ENCODE assay signal across 10 cellular contexts in the genomic region with DNA sequence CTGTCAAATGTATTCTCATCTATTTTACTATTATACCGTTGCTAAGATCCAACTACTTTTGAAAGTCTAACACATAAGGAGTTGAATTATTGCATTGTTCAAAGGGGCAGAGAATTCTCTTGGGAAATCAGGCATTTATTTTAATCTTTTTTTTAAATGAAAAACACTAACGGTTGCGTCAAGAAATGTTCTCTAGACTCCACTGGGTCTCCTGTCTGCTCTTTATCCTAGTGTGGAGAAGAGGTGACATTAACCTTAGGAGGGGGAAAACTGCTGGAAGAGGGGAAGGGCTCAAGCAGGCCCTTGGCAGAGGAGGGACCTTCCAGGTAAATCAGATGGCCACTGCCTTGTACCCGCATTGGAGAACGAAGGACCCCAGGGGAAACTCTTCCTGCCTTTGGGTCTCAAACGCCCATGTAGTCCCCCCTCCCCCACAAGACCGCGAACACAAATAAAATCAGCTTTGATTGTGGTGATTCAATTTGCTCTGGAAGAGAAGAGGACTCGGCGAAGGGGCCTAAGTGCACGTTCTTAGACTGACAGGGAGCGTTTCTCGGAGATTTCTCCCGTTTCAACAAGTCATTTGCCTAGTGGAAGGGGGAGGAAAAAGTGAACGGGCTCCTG. TPM values are rescaled to one million over a fixed set of nuclear protein-coding genes. Genes with fewer than 3 reads are reported as not detected.
A peak's percentile ranks its signal among the peaks of the same experiment; 100 is the strongest.
DNase-seq lines count a peak whose midpoint lies in the region; ATAC-seq and TF ChIP-seq lines count a peak whose summit lies in the region.
"Had no signal": no experiment of that assay in that cellular context is flagged by ENCODE, and none has a peak within 500 bp of the region (broad histone marks: within the 10 kb centered on the region; RNA-seq: fewer than 3 reads in every experiment).

No MANE protein-coding gene starts in this region.

- H3K27ac ChIP-seq in esophagus squamous epithelium: peak overlapping the region; percentile 85 to 94 (median 90)
- no peak overlapping the region for H3K27ac ChIP-seq in mesenchymal stem cell (ENCODE audit: low read length, poor library complexity, severe bottlenecking)
- peak overlapping the region; percentile 89 for H3K27ac ChIP-seq in temporal lobe (ENCODE audit: low read depth, low read length)
- H3K27ac ChIP-seq in CD8-positive, alpha-beta T cell (ENCODE audit: low read depth, low read length): no peak overlapping the region

- peaks cover 55% of the 10 kb centered on the region for H3K27me3 Mint-ChIP-seq in WTC11 (ENCODE audit: low read depth)
- peaks cover 35% of the 10 kb centered on the region for H3K27me3 Mint-ChIP-seq in CD8-positive, alpha-beta T cell (ENCODE audit: low read depth)

- TF ChIP-seq CTCF in WTC11 (IDR thresholded peaks at IDR 0.05): no peak
- TF ChIP-seq CTCF in esophagus squamous epithelium (IDR thresholded peaks at IDR 0.05): no peak
- TF ChIP-seq CTCF in CD8-positive, alpha-beta T cell (IDR thresholded peaks at IDR 0.05): no peak

- no peak overlapping the region for H2BK15ac ChIP-seq in mesenchymal stem cell (ENCODE audit: low read depth, poor library complexity, severe bottlenecking)

- no peaks in the 10 kb centered on the region for H3K36me3 ChIP-seq in esophagus squamous epithelium
- no peaks in the 10 kb centered on the region for H3K36me3 ChIP-seq in mesenchymal stem cell (ENCODE audit: control insufficient read depth in 1 of 2, insufficient read depth in 2 of 2, low read depth in 1 of 2, low read length in 2 of 2)
- H3K36me3 ChIP-seq in CD8-positive, alpha-beta T cell (ENCODE audit: insufficient read depth, low read length): no peaks in the 10 kb centered on the region

- H2AFZ ChIP-seq in mesenchymal stem cell (ENCODE audit: low read depth, low read length): no peak overlapping the region

- no peaks in the 10 kb centered on the region for H3K9me3 Mint-ChIP-seq in WTC11
- H3K9me3 Mint-ChIP-seq in CD8-positive, alpha-beta T cell: no peaks in the 10 kb centered on the region
- H3K9me3 Mint-ChIP-seq: HFFc6 had no signal

- H3K4me1 ChIP-seq in esophagus squamous epithelium (peaks cover 17 to 52% (median 23%) of the 10 kb centered on the region in 3 donors), mesenchymal stem cell (ENCODE audit: control insufficient read depth, insufficient read depth, low read depth, low read length) (peaks cover 15% of the 10 kb centered on the region)
- no peaks in the 10 kb centered on the region for H3K4me1 ChIP-seq in CD8-positive, alpha-beta T cell (ENCODE audit: insufficient read depth, low read length)

- H3K27me3 ChIP-seq in esophagus squamous epithelium: no peaks in the 10 kb centered on the region
- H3K27me3 ChIP-seq in mesenchymal stem cell (ENCODE audit: control insufficient read depth in 1 of 2, insufficient read depth in 1 of 2, low read length in 2 of 2): peaks cover 30 to 69% of the 10 kb centered on the region in 2 experiments
- peaks cover 5% of the 10 kb centered on the region for H3K27me3 ChIP-seq in CD8-positive, alpha-beta T cell (ENCODE audit: insufficient read depth, low read length)

- POLR2A ChIA-PET in WTC11 (lab: Charles Lee): interaction anchor here (0.8 kb wide), 1 partner anchor 48 kb away, joined by 3 read pairs; no protein-coding TSS in a partner anchor
- POLR2A ChIA-PET in CD8-positive, alpha-beta T cell (lab: Charles Lee): no interaction called here

- peaks cover 19% of the 10 kb centered on the region for H3K4me1 Mint-ChIP-seq in WTC11
- peaks cover 4% of the 10 kb centered on the region for H3K4me1 Mint-ChIP-seq in CD8-positive, alpha-beta T cell (ENCODE audit: low read depth)

- peak overlapping the region in 1 of 2 experiments; percentile 96 for H3K18ac ChIP-seq in mesenchymal stem cell (ENCODE audit: low read depth in 1 of 2, low read length in 2 of 2)

- no peak overlapping the region for H3K9ac ChIP-seq in mesenchymal stem cell (ENCODE audit: low read length)

- H3K4me3 ChIP-seq in esophagus squamous epithelium (peak overlapping the region in 3 of 4 donors; percentile 63 to 91 (median 83)), mesenchymal stem cell (ENCODE audit: insufficient read depth in 1 of 2, low read depth in 1 of 2, low read length in 2 of 2) (peak overlapping the region in 1 of 2 experiments; percentile 8)
- no peak overlapping the region for H3K4me3 ChIP-seq in CD8-positive, alpha-beta T cell (ENCODE audit: low read depth, low read length)

- H3K4me3 Mint-ChIP-seq in WTC11: peak overlapping the region; percentile 73
- H3K4me3 Mint-ChIP-seq in CD8-positive, alpha-beta T cell: no peak overlapping the region
- H3K4me3 Mint-ChIP-seq: HFFc6 had no signal

- no peak overlapping the region for H3K23ac ChIP-seq in mesenchymal stem cell (ENCODE audit: low read length in 2 of 2)

- peak overlapping the region; percentile 85 for H4K8ac ChIP-seq in mesenchymal stem cell (ENCODE audit: low read length)

- H2BK120ac ChIP-seq in mesenchymal stem cell (ENCODE audit: low read depth, low read length): no peak overlapping the region

- intact Hi-C loops in esophagus squamous epithelium (cut with DNase I): no loop called here
- intact Hi-C loops in CD8-positive, alpha-beta T cell (cut with DNase I, micrococcal nuclease): no loop called here

- WGBS in esophagus squamous epithelium, 2 donors: 41 to 42% methylated on average over 13 to 15 of the region's 15 CpGs
- WGBS in mesenchymal stem cell: 35% methylated on average over 11 of the region's 15 CpGs

- ATAC-seq in WTC11 (no peak), GM18511 (IDR thresholded peaks at IDR 0.05; ENCODE audit: unreplicated experiment) (no peak)
- no peak for ATAC-seq in CD8-positive, alpha-beta T cell

- TF ChIP-seq POLR2A in esophagus squamous epithelium (IDR thresholded peaks at IDR 0.05): no peak

- CTCF ChIA-PET in WTC11 (lab: Charles Lee): interaction anchor here (1.5 kb wide), 1 partner anchor 12 kb away, joined by 4 read pairs; no protein-coding TSS in a partner anchor
- CTCF ChIA-PET in CD8-positive, alpha-beta T cell (lab: Charles Lee): no interaction called here

- peak overlapping the region in 1 of 2 experiments; percentile 97 for H2BK12ac ChIP-seq in mesenchymal stem cell (ENCODE audit: low read length in 2 of 2)

- H3K36me3 Mint-ChIP-seq in WTC11: no peaks in the 10 kb centered on the region
- H3K36me3 Mint-ChIP-seq in CD8-positive, alpha-beta T cell: no peaks in the 10 kb centered on the region

- H4K91ac ChIP-seq in mesenchymal stem cell (ENCODE audit: low read length): no peak overlapping the region

- no peak overlapping the region for H2AK5ac ChIP-seq in mesenchymal stem cell (ENCODE audit: low read length, severe bottlenecking)

- H3K9me3 ChIP-seq in esophagus squamous epithelium: no peaks in the 10 kb centered on the region
- H3K9me3 ChIP-seq in mesenchymal stem cell (ENCODE audit: control insufficient read depth, low read length): no peaks in the 10 kb centered on the region
- no peaks in the 10 kb centered on the region for H3K9me3 ChIP-seq in CD8-positive, alpha-beta T cell (ENCODE audit: low read length)

- H3K4ac ChIP-seq in mesenchymal stem cell (ENCODE audit: low read depth in 1 of 2, low read length in 2 of 2): peak overlapping the region in 1 of 2 experiments; percentile 54

- H3K14ac ChIP-seq in mesenchymal stem cell (ENCODE audit: low read length in 2 of 2): no peak overlapping the region

- no peak overlapping the region for H2BK5ac ChIP-seq in mesenchymal stem cell (ENCODE audit: low read depth, low read length, poor library complexity, severe bottlenecking)

- H3K79me1 ChIP-seq in mesenchymal stem cell (replicated peaks; ENCODE audit: low read length, poor library complexity, severe bottlenecking): no peaks in the 10 kb centered on the region

- H3K27ac Mint-ChIP-seq in WTC11: no peak overlapping the region
- H3K27ac Mint-ChIP-seq in CD8-positive, alpha-beta T cell: no peak overlapping the region
- H3K27ac Mint-ChIP-seq: HFFc6 had no signal

- no peak for DNase-seq in WTC11 (ENCODE audit: low spot score)
- no peak for DNase-seq in esophagus squamous epithelium (lab: John Stamatoyannopoulos, UW)
- no peak for DNase-seq in mesenchymal stem cell
- DNase-seq in mesenteric fat pad (ENCODE audit: low spot score): no peak
- DNase-seq in CD8-positive, alpha-beta T cell: no peak
- DNase-seq in effector CD4-positive, alpha-beta T cell: no peak
- DNase-seq: HFFc6, SIG-M5 had no signal

- no peak overlapping the region for H3K4me2 ChIP-seq in mesenchymal stem cell (ENCODE audit: low read length, poor library complexity, severe bottlenecking)

TF ChIP-seq in WTC11, 78 proteins besides CTCF, POLR2A, EP300 and RAD21 (continues in another document):
- TF ChIP-seq, protein P1, sequence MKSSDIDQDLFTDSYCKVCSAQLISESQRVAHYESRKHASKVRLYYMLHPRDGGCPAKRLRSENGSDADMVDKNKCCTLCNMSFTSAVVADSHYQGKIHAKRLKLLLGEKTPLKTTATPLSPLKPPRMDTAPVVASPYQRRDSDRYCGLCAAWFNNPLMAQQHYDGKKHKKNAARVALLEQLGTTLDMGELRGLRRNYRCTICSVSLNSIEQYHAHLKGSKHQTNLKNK (CRISPR knock-in tag; IDR thresholded peaks at IDR 0.05): no peak
- TF ChIP-seq, protein P2, sequence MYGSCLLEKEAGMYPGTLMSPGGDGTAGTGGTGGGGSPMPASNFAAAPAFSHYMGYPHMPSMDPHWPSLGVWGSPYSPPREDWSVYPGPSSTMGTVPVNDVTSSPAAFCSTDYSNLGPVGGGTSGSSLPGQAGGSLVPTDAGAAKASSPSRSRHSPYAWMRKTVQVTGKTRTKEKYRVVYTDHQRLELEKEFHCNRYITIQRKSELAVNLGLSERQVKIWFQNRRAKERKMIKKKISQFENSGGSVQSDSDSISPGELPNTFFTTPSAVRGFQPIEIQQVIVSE (CRISPR knock-in tag; IDR thresholded peaks at IDR 0.05; ENCODE audit: borderline replicate concordance): no peak
- TF ChIP-seq SMAD4 (CRISPR knock-in tag; IDR thresholded peaks at IDR 0.05) (no peak), ZNF671 (CRISPR knock-in tag; IDR thresholded peaks at IDR 0.05) (no peak), EMX1 (CRISPR knock-in tag; IDR thresholded peaks at IDR 0.05) (no peak)
- TF ChIP-seq, protein P3, sequence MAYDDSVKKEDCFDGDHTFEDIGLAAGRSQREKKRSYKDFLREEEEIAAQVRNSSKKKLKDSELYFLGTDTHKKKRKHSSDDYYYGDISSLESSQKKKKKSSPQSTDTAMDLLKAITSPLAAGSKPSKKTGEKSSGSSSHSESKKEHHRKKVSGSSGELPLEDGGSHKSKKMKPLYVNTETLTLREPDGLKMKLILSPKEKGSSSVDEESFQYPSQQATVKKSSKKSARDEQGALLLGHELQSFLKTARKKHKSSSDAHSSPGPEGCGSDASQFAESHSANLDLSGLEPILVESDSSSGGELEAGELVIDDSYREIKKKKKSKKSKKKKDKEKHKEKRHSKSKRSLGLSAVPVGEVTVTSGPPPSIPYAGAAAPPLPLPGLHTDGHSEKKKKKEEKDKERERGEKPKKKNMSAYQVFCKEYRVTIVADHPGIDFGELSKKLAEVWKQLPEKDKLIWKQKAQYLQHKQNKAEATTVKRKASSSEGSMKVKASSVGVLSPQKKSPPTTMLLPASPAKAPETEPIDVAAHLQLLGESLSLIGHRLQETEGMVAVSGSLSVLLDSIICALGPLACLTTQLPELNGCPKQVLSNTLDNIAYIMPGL (CRISPR knock-in tag; IDR thresholded peaks at IDR 0.05): no peak

RNA-seq across cellular contexts. Expression of a gene that starts 1.1 kb away (rescaled TPM):
- total RNA-seq in WTC11 (2021): 5.3 to 7.1 TPM (median 5.5 TPM) in 3 replicates
- 10 to 100 TPM; 16.5 to 76.5 (median 41.4) TPM for total RNA-seq in esophagus squamous epithelium
- 19.1 TPM for polyA plus RNA-seq in mesenchymal stem cell (2013, experiment 1 of 2)
- 20.6 TPM for polyA plus RNA-seq in mesenchymal stem cell (2013, experiment 2 of 2)
- 9.8 TPM for total RNA-seq in temporal lobe
- 232 TPM for total RNA-seq in mesenteric fat pad
- total RNA-seq in CD8-positive, alpha-beta T cell: not detected

Comparison
In these comparisons a context has a peak if more than half of its experiments do, and no peak if none do; other contexts are left out.
1. H3K27ac ChIP-seq: peak in esophagus squamous epithelium (4 of 4) and temporal lobe (single experiment); none in mesenchymal stem cell (single experiment) and CD8-positive, alpha-beta T cell (single experiment).